Comparison of ENCODE assay signal across 13 cellular contexts in the genomic region with DNA sequence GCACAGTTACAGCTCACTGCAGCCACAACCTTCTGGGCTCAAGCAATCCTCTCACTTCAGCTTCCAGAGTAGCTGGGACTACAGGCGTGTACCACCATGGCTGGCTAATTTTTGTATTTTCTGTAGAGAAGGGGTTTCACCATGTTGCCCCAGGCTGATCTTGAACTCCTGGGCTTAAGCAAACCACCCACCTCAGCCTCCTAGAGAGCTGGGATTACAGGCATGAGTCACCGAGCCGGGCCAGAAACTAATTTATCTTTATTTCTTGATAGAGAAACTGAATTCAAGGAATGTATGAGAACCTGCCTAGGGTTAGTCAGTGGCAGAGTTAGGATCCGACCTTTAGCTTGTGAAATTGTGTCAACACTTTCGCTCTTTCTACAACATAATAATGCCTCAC. TPM values are rescaled to one million over a fixed set of nuclear protein-coding genes. Genes with fewer than 3 reads are reported as not detected.
DNase-seq lines count a peak whose midpoint lies in the region; ATAC-seq and TF ChIP-seq lines count a peak whose summit lies in the region.
"Had no signal": no experiment of that assay in that cellular context is flagged by ENCODE, and none has a peak within 500 bp of the region (broad histone marks: within the 10 kb centered on the region; RNA-seq: fewer than 3 reads in every experiment).

No MANE protein-coding gene starts in this region.

- H3K27me3 Mint-ChIP-seq in type B pancreatic cell: no peaks in the 10 kb centered on the region
- H3K27me3 Mint-ChIP-seq in activated CD8-positive, alpha-beta T cell treated with anti-CD3 and anti-CD28 coated beads for 36 hours: peaks cover 1% of the 10 kb centered on the region
- peaks cover under 1 to 6% of the 10 kb centered on the region in 2 donors for H3K27me3 Mint-ChIP-seq in natural killer cell treated with Interleukin-12 subunit alpha and Interleukin-12 subunit beta and Interleukin-15 and Interleukin-18, amount 100 ng/mL, for 72 hours

- intact Hi-C loops in adrenal gland (cut with DNase I): no loop called here
- intact Hi-C loops in activated CD8-positive, alpha-beta T cell treated with anti-CD3 and anti-CD28 coated beads for 36 hours (cut with micrococcal nuclease): no loop called here

- H3K27me3 ChIP-seq in HUES6 (ENCODE audit: control insufficient read depth, insufficient read depth, low read length): no peaks in the 10 kb centered on the region
- H3K27me3 ChIP-seq in adrenal gland: no peaks in the 10 kb centered on the region
- no peaks in the 10 kb centered on the region for H3K27me3 ChIP-seq in iPS-20b (ENCODE audit: insufficient read depth, low read length)

- TF ChIP-seq CTCF in adrenal gland (IDR thresholded peaks at IDR 0.05) (no peak), type B pancreatic cell (conservative IDR thresholded peaks at IDR 0.05) (no peak)
- TF ChIP-seq CTCF in activated CD8-positive, alpha-beta T cell treated with anti-CD3 and anti-CD28 coated beads for 36 hours (IDR thresholded peaks at IDR 0.05): no peak

- H3K36me3 Mint-ChIP-seq in type B pancreatic cell: no peaks in the 10 kb centered on the region
- no peaks in the 10 kb centered on the region for H3K36me3 Mint-ChIP-seq in activated CD8-positive, alpha-beta T cell treated with anti-CD3 and anti-CD28 coated beads for 36 hours (ENCODE audit: low read depth)
- H3K36me3 Mint-ChIP-seq in natural killer cell treated with Interleukin-12 subunit alpha and Interleukin-12 subunit beta and Interleukin-15 and Interleukin-18, amount 100 ng/mL, for 72 hours: no peaks in the 10 kb centered on the region

- H3K36me3 ChIP-seq in HUES6 (ENCODE audit: control insufficient read depth, insufficient read depth, low read length): no peaks in the 10 kb centered on the region
- H3K36me3 ChIP-seq in adrenal gland (replicated peaks in 1 of 2): no peaks in the 10 kb centered on the region
- no peaks in the 10 kb centered on the region for H3K36me3 ChIP-seq in iPS-20b (ENCODE audit: insufficient read depth, low read depth, low read length)
- H3K36me3 ChIP-seq: lower lobe of right lung had no signal

- H3K9me3 ChIP-seq in HUES6 (ENCODE audit: control insufficient read depth, insufficient read depth, low read depth, low read length) (no peaks in the 10 kb centered on the region; the same call in 1 of the 2 replicates), adrenal gland (replicated peaks in 1 of 3) (no peaks in the 10 kb centered on the region), iPS-20b (ENCODE audit: insufficient read depth, low read depth, low read length) (no peaks in the 10 kb centered on the region)
- H3K9me3 ChIP-seq: lower lobe of right lung had no signal

- POLR2A ChIA-PET in activated CD8-positive, alpha-beta T cell treated with anti-CD3 and anti-CD28 coated beads for 36 hours (lab: Charles Lee): no interaction called here

- WGBS in adrenal gland, 4 donors: 53 to 62% (median 58%) methylated on average over 5 of the region's 5 CpGs

- H3K4me3 Mint-ChIP-seq in type B pancreatic cell: peak overlapping the region; percentile 23
- H3K4me3 Mint-ChIP-seq in activated CD8-positive, alpha-beta T cell treated with anti-CD3 and anti-CD28 coated beads for 36 hours: no peak overlapping the region
- no peak overlapping the region for H3K4me3 Mint-ChIP-seq in natural killer cell treated with Interleukin-12 subunit alpha and Interleukin-12 subunit beta and Interleukin-15 and Interleukin-18, amount 100 ng/mL, for 72 hours

- H3K4me3 ChIP-seq in HUES6 (ENCODE audit: low read depth, low read length) (no peak overlapping the region), adrenal gland (no peak overlapping the region), iPS-20b (ENCODE audit: low read length) (no peak overlapping the region)
- H3K4me3 ChIP-seq: lower lobe of right lung had no signal

- peak overlapping the region; percentile 45; the same call in 1 of the 2 replicates for H3K27ac ChIP-seq in HUES6 (ENCODE audit: low read depth, low read length)
- no peak overlapping the region for H3K27ac ChIP-seq in adrenal gland
- H3K27ac ChIP-seq in iPS-20b (ENCODE audit: low read length): no peak overlapping the region
- H3K27ac ChIP-seq: lower lobe of right lung had no signal

- CTCF ChIA-PET in activated CD8-positive, alpha-beta T cell treated with anti-CD3 and anti-CD28 coated beads for 36 hours (lab: Charles Lee): interaction anchor here (0.8 kb wide), 1 partner anchor 12 kb away, joined by 3 read pairs; no protein-coding TSS in a partner anchor

- H3K9ac ChIP-seq in HUES6 (ENCODE audit: low read length) (peak overlapping the region; percentile 27), iPS-20b (ENCODE audit: low read depth, low read length) (0 out of 2 replicates have a peak overlapping the region, but pooled peaks have one; percentile 5)

- TF ChIP-seq POLR2A in adrenal gland (IDR thresholded peaks at IDR 0.05): no peak

- no peaks in the 10 kb centered on the region for H3K9me3 Mint-ChIP-seq in type B pancreatic cell
- H3K9me3 Mint-ChIP-seq in activated CD8-positive, alpha-beta T cell treated with anti-CD3 and anti-CD28 coated beads for 36 hours: no peaks in the 10 kb centered on the region
- H3K9me3 Mint-ChIP-seq in natural killer cell treated with Interleukin-12 subunit alpha and Interleukin-12 subunit beta and Interleukin-15 and Interleukin-18, amount 100 ng/mL, for 72 hours: no peaks in the 10 kb centered on the region

- peaks cover 28% of the 10 kb centered on the region for H3K4me1 Mint-ChIP-seq in type B pancreatic cell (ENCODE audit: unreplicated experiment)
- H3K4me1 Mint-ChIP-seq in activated CD8-positive, alpha-beta T cell treated with anti-CD3 and anti-CD28 coated beads for 36 hours (ENCODE audit: low read depth): peaks cover 3% of the 10 kb centered on the region
- H3K4me1 Mint-ChIP-seq in natural killer cell treated with Interleukin-12 subunit alpha and Interleukin-12 subunit beta and Interleukin-15 and Interleukin-18, amount 100 ng/mL, for 72 hours (ENCODE audit: low read depth in 2 of 2): no peaks in the 10 kb centered on the region

- ATAC-seq in activated CD8-positive, alpha-beta T cell treated with anti-CD3 and anti-CD28 coated beads for 36 hours: no peak
- ATAC-seq in GM18873 (IDR thresholded peaks at IDR 0.05; ENCODE audit: low FRiP score, unreplicated experiment): no peak
- no peak for ATAC-seq in natural killer cell treated with Interleukin-12 subunit alpha and Interleukin-12 subunit beta and Interleukin-15 and Interleukin-18, amount 100 ng/mL, for 72 hours
- ATAC-seq: lower lobe of right lung, sciatic nerve had no signal

- H3K27ac Mint-ChIP-seq in type B pancreatic cell: peak overlapping the region; percentile 69
- H3K27ac Mint-ChIP-seq in activated CD8-positive, alpha-beta T cell treated with anti-CD3 and anti-CD28 coated beads for 36 hours: no peak overlapping the region
- no peak overlapping the region for H3K27ac Mint-ChIP-seq in natural killer cell treated with Interleukin-12 subunit alpha and Interleukin-12 subunit beta and Interleukin-15 and Interleukin-18, amount 100 ng/mL, for 72 hours

- DNase-seq in adrenal gland: peak in 5 of 7 donors; percentile 22 to 56 (median 32)
- no peak for DNase-seq in type B pancreatic cell (ENCODE audit: extremely low spot score, unreplicated experiment)
- DNase-seq in activated CD8-positive, alpha-beta T cell treated with anti-CD3 and anti-CD28 coated beads for 36 hours: no peak
- DNase-seq in natural killer cell treated with Interleukin-12 subunit alpha and Interleukin-12 subunit beta and Interleukin-15 and Interleukin-18, amount 100 ng/mL, for 72 hours (ENCODE audit: low spot score): no peak
- DNase-seq: activated CD4-positive, CD25-positive, alpha-beta regulatory T cell; activated naive CD4-positive, alpha-beta T cell; DMS53; lower lobe of right lung; NCI-H1930 had no signal

- H3K4me1 ChIP-seq in HUES6 (ENCODE audit: control insufficient read depth, insufficient read depth, low read length) (peaks cover 20% of the 10 kb centered on the region), adrenal gland (replicated peaks in 1 of 2) (peaks cover 10% of the 10 kb centered on the region in 2 donors), iPS-20b (ENCODE audit: insufficient read depth, low read length) (peaks cover 16% of the 10 kb centered on the region)

RNA-seq across cellular contexts. Expression of a gene that starts 19.3 kb away (rescaled TPM):
- total RNA-seq in adrenal gland: 100 to 1,000 TPM in 7 of 8 donors, 10 to 100 TPM in 1; 81.8 to 214 (median 121) TPM
- polyA plus RNA-seq in adrenal gland: 10 to 100 TPM in 2 of 3 donors, 1 to 10 TPM in 1; 8.9 to 37.7 (median 14.9) TPM
- total RNA-seq in type B pancreatic cell (ENCODE audit: low replicate concordance): 45.2 and 65.6 TPM in 2 replicates
- 1 to 10 TPM; 4.7 to 7.5 TPM for total RNA-seq in activated CD8-positive, alpha-beta T cell treated with anti-CD3 and anti-CD28 coated beads for 36 hours
- total RNA-seq in natural killer cell treated with Interleukin-12 subunit alpha and Interleukin-12 subunit beta and Interleukin-15 and Interleukin-18, amount 100 ng/mL, for 72 hours: 10 to 100 TPM; 11.3 to 17.4 TPM

Comparison
In these comparisons a context has a peak if more than half of its experiments do, and no peak if none do; other contexts are left out.
1. DNase-seq: peak in adrenal gland (5 of 7); none in type B pancreatic cell (single experiment), activated CD8-positive, alpha-beta T cell treated with anti-CD3 and anti-CD28 coated beads for 36 hours (single experiment) and natural killer cell treated with Interleukin-12 subunit alpha and Interleukin-12 subunit beta and Interleukin-15 and Interleukin-18, amount 100 ng/mL, for 72 hours (single experiment).